8 cellular contexts compared by ENCODE assay signal in the genomic region with DNA sequence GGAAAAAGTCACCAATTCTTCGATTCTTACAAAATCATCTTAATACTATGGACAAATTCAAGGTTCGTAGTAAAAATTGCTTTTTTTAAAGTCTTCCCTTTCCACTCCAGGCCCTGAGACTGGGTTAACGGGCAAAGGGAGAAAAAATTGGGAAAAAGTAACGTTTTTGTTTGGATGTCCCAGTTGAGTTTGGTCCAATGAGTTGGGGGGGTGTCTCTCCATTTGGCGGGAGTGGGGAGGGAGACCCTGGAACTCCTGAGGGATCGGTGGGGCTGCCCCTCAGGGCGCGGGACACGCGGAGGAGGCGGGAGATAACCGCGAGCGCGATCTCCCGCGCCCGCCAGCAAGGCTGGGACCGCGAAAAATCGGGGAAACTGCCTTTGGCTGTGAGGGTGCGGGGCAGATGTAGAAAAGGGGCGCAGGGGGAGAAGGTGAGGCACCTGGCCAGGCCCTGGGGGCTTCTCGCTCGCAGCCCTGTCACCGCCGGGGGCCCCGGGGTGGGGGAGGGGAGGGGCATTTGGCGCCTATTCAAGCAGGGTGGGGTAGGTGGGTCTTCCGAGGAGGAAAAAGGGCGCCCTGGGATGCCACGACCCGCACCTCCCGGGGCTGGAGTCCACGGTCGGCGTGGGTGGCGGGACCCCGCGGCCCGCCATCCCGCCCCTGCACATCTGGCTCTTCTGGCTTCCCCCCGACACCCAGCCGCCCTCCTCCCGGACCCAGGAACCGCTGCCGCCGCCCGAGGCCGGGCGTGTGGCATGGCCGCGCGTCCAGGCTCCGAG. TPM values are rescaled to one million over a fixed set of nuclear protein-coding genes. Genes with fewer than 3 reads are reported as not detected.
DNase-seq lines count a peak whose midpoint lies in the region; ATAC-seq and TF ChIP-seq lines count a peak whose summit lies in the region.

No MANE protein-coding gene starts in this region.

- H3K27ac Mint-ChIP-seq in endodermal cell (peak overlapping the region; percentile 70), nephron (peak overlapping the region in 2 of 3 experiments; percentile 42 to 66)

- H3K4me1 ChIP-seq in endodermal cell (ENCODE audit: control insufficient read depth, insufficient read depth, low read length) = no peaks in the 10 kb centered on the region

- H3K4me1 Mint-ChIP-seq in endodermal cell (peaks cover 42% of the 10 kb centered on the region), nephron (peaks cover 32% of the 10 kb centered on the region)

- H3K36me3 Mint-ChIP-seq in endodermal cell (ENCODE audit: low read depth) = peaks cover 20% of the 10 kb centered on the region
- H3K36me3 Mint-ChIP-seq in nephron (ENCODE audit: low read depth) = peaks cover 16% of the 10 kb centered on the region

- peak; percentile 36 for DNase-seq in ELR (ENCODE audit: low read depth)
- peak; percentile 63 for DNase-seq in H7
- peak; percentile 33 for DNase-seq in RPMI8226
- DNase-seq in endodermal cell = peak; percentile 65
- DNase-seq in GM19240 (ENCODE audit: insufficient read length, low spot score) = no peak
- DNase-seq in NCI-H2029 (lab: John Stamatoyannopoulos, UW) = no peak

- H3K36me3 ChIP-seq in H7 (replicated peaks; ENCODE audit: control insufficient read depth, insufficient read depth, low read length) = peaks cover 2% of the 10 kb centered on the region; the same call in 1 of the 2 replicates
- H3K36me3 ChIP-seq in endodermal cell (ENCODE audit: control insufficient read depth, insufficient read depth, low read length) = peaks cover 51% of the 10 kb centered on the region

- H3K27ac ChIP-seq in endodermal cell (ENCODE audit: low read depth, low read length) = peak overlapping the region; percentile 55

- H3K9ac ChIP-seq in endodermal cell (ENCODE audit: extremely low read depth, low read length, poor library complexity, severe bottlenecking) = peak overlapping the region; percentile 78

- H3K9me3 ChIP-seq in endodermal cell (ENCODE audit: control insufficient read depth, low read length) = no peaks in the 10 kb centered on the region

- TF ChIP-seq CTCF in endodermal cell (conservative IDR thresholded peaks at IDR 0.05) (no peak), nephron (IDR thresholded peaks at IDR 0.05; ENCODE audit: unreplicated experiment in 3 of 3) (no peak)

- H3K4me3 Mint-ChIP-seq in endodermal cell (peak overlapping the region; percentile 79), nephron (peak overlapping the region; percentile 92 to 94 (median 94))

- no peak for ATAC-seq in HG03135 (IDR thresholded peaks at IDR 0.05; ENCODE audit: unreplicated experiment)

- no peaks in the 10 kb centered on the region for H3K9me3 Mint-ChIP-seq in endodermal cell
- no peaks in the 10 kb centered on the region for H3K9me3 Mint-ChIP-seq in nephron

- H3K27me3 ChIP-seq in H7 (ENCODE audit: control insufficient read depth, insufficient read depth, low read length) (no peaks in the 10 kb centered on the region), endodermal cell (ENCODE audit: control insufficient read depth, insufficient read depth, low read length, poor library complexity, severe bottlenecking) (no peaks in the 10 kb centered on the region)

- no peaks in the 10 kb centered on the region for H3K27me3 Mint-ChIP-seq in endodermal cell (ENCODE audit: insufficient read depth)
- H3K27me3 Mint-ChIP-seq in nephron (ENCODE audit: low read depth) = no peaks in the 10 kb centered on the region

- 0 to 1% methylated on average over 3 to 55 of the region's 55 CpGs for WGBS in endodermal cell (ENCODE audit: insufficient coverage in 1 of 2, insufficient read length in 1 of 2), 2 experiments

- H3K4me3 ChIP-seq in H7 (ENCODE audit: insufficient read depth, low read depth, low read length) (peak overlapping the region; percentile 96), endodermal cell (ENCODE audit: low read length) (peak overlapping the region; percentile 95)

RNA-seq across cellular contexts. Expression of gene FBXO5, which starts 0.7 kb away (rescaled TPM):
- 52.1 and 67.4 TPM in 2 replicates for total RNA-seq in H7 (2014; rRNA removed; shearing (Covaris generic))
- 10 to 100 TPM; 39.8 to 71.6 TPM for total RNA-seq in endodermal cell
- polyA plus RNA-seq in endodermal cell (2013, experiment 1 of 2) = 51.6 TPM
- 54.8 TPM for polyA plus RNA-seq in endodermal cell (2013, experiment 2 of 2)

RNA-seq across cellular contexts. Expression of gene MTRF1L, which starts 20.3 kb away (rescaled TPM):
- 8.2 and 11.7 TPM in 2 replicates for total RNA-seq in H7 (2014; rRNA removed; shearing (Covaris generic))
- total RNA-seq in endodermal cell = 10 to 100 TPM; 17.3 to 18.7 TPM
- polyA plus RNA-seq in endodermal cell (2013, experiment 1 of 2) = 18.1 TPM
- polyA plus RNA-seq in endodermal cell (2013, experiment 2 of 2) = 16.2 TPM

Comparison
In these comparisons a context has a peak if more than half of its experiments do, and no peak if none do; other contexts are left out.
1. DNase-seq: peak in ELR (single experiment), H7 (single experiment), RPMI8226 (single experiment) and endodermal cell (single experiment); none in GM19240 (single experiment) and NCI-H2029 (single experiment).